9 cellular contexts compared by ENCODE assay signal in genomic region chr3:53533486-53533885, GRCh38. TPM values are rescaled to one million over a fixed set of nuclear protein-coding genes. Genes with fewer than 3 reads are reported as not detected.
"Had no signal": no experiment of that assay in that cellular context is flagged by ENCODE, and none has a peak within 500 bp of the region (broad histone marks: within the 10 kb centered on the region; RNA-seq: fewer than 3 reads in every experiment).

No MANE protein-coding gene starts in this region.

- H3K27ac ChIP-seq: GM23248, HL-60 had no signal

- H3K4me3 Mint-ChIP-seq: HFFc6, IgD-negative memory B cell had no signal

- DNase-seq: GM23248, GOT3, H7, HFFc6, KBM-7 had no signal

- H3K9me3 Mint-ChIP-seq: HFFc6, IgD-negative memory B cell had no signal

- H3K36me3 Mint-ChIP-seq: IgD-negative memory B cell had no signal

- H2AFZ ChIP-seq: GM23248 had no signal

- H3K9me3 ChIP-seq: HAP-1 had no signal

- H3K27ac Mint-ChIP-seq: HFFc6 had no signal

- H3K9ac ChIP-seq: GM23248 had no signal

- H3K4me3 ChIP-seq: GM23248, HAP-1 had no signal

- H3K36me3 ChIP-seq: HAP-1 had no signal

- H3K4me1 Mint-ChIP-seq: IgD-negative memory B cell had no signal

- H3K4me1 ChIP-seq: HAP-1 had no signal

RNA-seq across cellular contexts. Expression of gene CACNA1D, which starts 39.1 kb away (rescaled TPM):
- total RNA-seq: GM23248, HT1080 had no signal
- polyA plus RNA-seq: GM23248, IgD-negative memory B cell had no signal
